29 cellular contexts compared by ENCODE assay signal in genomic region chr1:79726321-79726720, GRCh38.
A peak's percentile ranks its signal among the peaks of the same experiment; 100 is the strongest.
DNase-seq lines count a peak whose midpoint lies in the region; ATAC-seq, FAIRE-seq and TF ChIP-seq lines count a peak whose summit lies in the region.
"Had no signal": no experiment of that assay in that cellular context is flagged by ENCODE, and none has a peak within 500 bp of the region (broad histone marks: within the 10 kb centered on the region; RNA-seq: fewer than 3 reads in every experiment).

No MANE protein-coding gene starts in this region.

- H3K79me2 ChIP-seq in OCI-LY1 (ENCODE audit: insufficient read depth, low read length) (no peaks in the 10 kb centered on the region), H1 (ENCODE audit: control insufficient read depth in 1 of 2, insufficient read depth in 2 of 2, low read length in 2 of 2) (no peaks in the 10 kb centered on the region)

- H2BK120ac ChIP-seq in H1 (replicated peaks; ENCODE audit: low read depth, low read length), result no peak overlapping the region

- H3K4me1 ChIP-seq in OCI-LY1 (ENCODE audit: insufficient read depth, low read length, severe bottlenecking), result no peaks in the 10 kb centered on the region
- peaks cover 0 to 8% (median 2%) of the 10 kb centered on the region in 4 experiments; a peak in 3 of 7 replicates for H3K4me1 ChIP-seq in H1 (replicated peaks in 1 of 4; ENCODE audit: control insufficient read depth in 3 of 4, insufficient read depth in 4 of 4, low read length in 3 of 4)
- H3K4me1 ChIP-seq in aorta (ENCODE audit: control insufficient read depth in 1 of 2, insufficient read depth in 2 of 2, low read length in 2 of 2), result no peaks in the 10 kb centered on the region
- H3K4me1 ChIP-seq in prostate gland (replicated peaks), result no peaks in the 10 kb centered on the region
- H3K4me1 ChIP-seq: Caco-2, psoas muscle, SJSA1 had no signal

- CTCF ChIA-PET in H1 (lab: Charles Lee; ENCODE audit: partially characterized antibody), result no interaction called here

- H3K18ac ChIP-seq in H1 (ENCODE audit: extremely low read depth, low read length), result no peak overlapping the region

- H2AK5ac ChIP-seq in H1 (ENCODE audit: low read depth, low read length), result no peak overlapping the region

- TF ChIP-seq EP300 in H1 (IDR thresholded peaks at IDR 0.05; ENCODE audit: borderline replicate concordance in 1 of 2, low read depth in 2 of 2, low read length in 2 of 2), result no peak

- H3K4me3 ChIP-seq in OCI-LY1 (ENCODE audit: low read depth, low read length, poor library complexity, severe bottlenecking) (no peak overlapping the region), H1 (ENCODE audit: extremely low read depth in 1 of 4, insufficient read depth in 2 of 4, low read depth in 3 of 4, low read length in 4 of 4) (no peak overlapping the region), aorta (ENCODE audit: low read length in 2 of 2) (peak overlapping the region in 1 of 2 donors; percentile 41), prostate gland (no peak overlapping the region)
- H3K4me3 ChIP-seq: dorsolateral prefrontal cortex, psoas muscle, SJSA1 had no signal

- no peak overlapping the region for H4K8ac ChIP-seq in H1 (ENCODE audit: extremely low read depth, insufficient read depth, low read length)

- H3K4me2 ChIP-seq in OCI-LY1 (ENCODE audit: low read length) (no peak overlapping the region), H1 (ENCODE audit: insufficient read depth in 1 of 2, low read depth in 2 of 2, low read length in 2 of 2) (peak overlapping the region in 1 of 2 experiments; percentile 34; a peak in 1 of 4 replicates)

- POLR2A ChIA-PET in H1 (lab: Charles Lee; ENCODE audit: partially characterized antibody), result no interaction called here

- no peak for TF ChIP-seq POLR2A in H1 (IDR thresholded peaks at IDR 0.05; ENCODE audit: control extremely low read depth in 1 of 2, low read depth in 2 of 2, low read length in 2 of 2)
- no peak for TF ChIP-seq POLR2A in prostate gland (IDR thresholded peaks at IDR 0.05)

- FAIRE-seq in H1 (lab: Jason Lieb, UNC), result no peak
- FAIRE-seq: HTR-8/SVneo had no signal

- H4K91ac ChIP-seq in H1 (replicated peaks; ENCODE audit: insufficient read length, low read length), result no peak overlapping the region

- H3K23me2 ChIP-seq in H1 (ENCODE audit: low read depth, low read length), result no peaks in the 10 kb centered on the region

- no peak for TF ChIP-seq RAD21 in H1 (IDR thresholded peaks at IDR 0.05 in 1 of 2, conservative IDR thresholded peaks at IDR 0.05 in 1 of 2; ENCODE audit: low read depth in 2 of 2, low read length in 2 of 2)

- H2BK15ac ChIP-seq in H1 (ENCODE audit: low read length), result no peak overlapping the region

- H4K5ac ChIP-seq in H1 (ENCODE audit: insufficient read length, low read depth, low read length), result peak overlapping the region; percentile 43

- intact Hi-C loops in aorta (cut with DNase I) (no loop called here), prostate gland (cut with DNase I) (no loop called here)

- H2AFZ ChIP-seq in OCI-LY1 (ENCODE audit: low read length) (peak overlapping the region; percentile 41; the same call in 1 of the 2 replicates), H1 (ENCODE audit: low read length) (no peak overlapping the region)

- H3K4ac ChIP-seq in H1 (replicated peaks; ENCODE audit: insufficient read length, low read depth, low read length), result no peak overlapping the region

- H3K23ac ChIP-seq in H1 (ENCODE audit: insufficient read length), result no peak overlapping the region

- H2BK5ac ChIP-seq in H1 (ENCODE audit: low read depth, low read length), result no peak overlapping the region

- H3K27ac ChIP-seq in OCI-LY1 (ENCODE audit: low read depth, low read length, poor library complexity, severe bottlenecking), result no peak overlapping the region
- H3K27ac ChIP-seq in H1 (ENCODE audit: low read depth, low read length), result no peak overlapping the region
- H3K27ac ChIP-seq in aorta (ENCODE audit: low read depth in 1 of 2, low read length in 2 of 2), result peak overlapping the region; percentile 33 to 93
- H3K27ac ChIP-seq in prostate gland, result peak overlapping the region in 1 of 2 donors; percentile 29
- H3K27ac ChIP-seq: C4-2B, neutrophil, psoas muscle, SJSA1 had no signal

- TF ChIP-seq CTCF in OCI-LY1 (IDR thresholded peaks at IDR 0.05; ENCODE audit: low read length) (no peak), H1 (IDR thresholded peaks at IDR 0.05; ENCODE audit: control extremely low read depth in 1 of 3, insufficient read depth in 1 of 3, low read depth in 1 of 3, low read length in 3 of 3) (no peak), prostate gland (IDR thresholded peaks at IDR 0.05) (no peak)

- H3K9ac ChIP-seq in OCI-LY1 (ENCODE audit: low read length), result no peak overlapping the region
- no peak overlapping the region for H3K9ac ChIP-seq in H1 (replicated peaks in 1 of 4; ENCODE audit: extremely low read depth in 1 of 4, low read depth in 3 of 4, low read length in 3 of 4)

- ATAC-seq in aorta (ENCODE audit: low FRiP score), result peak; percentile 48
- ATAC-seq: activated CD8-positive, alpha-beta T cell treated with anti-CD3 and anti-CD28 coated beads for 36 hours; activated naive CD4-positive, alpha-beta T cell treated with anti-CD3 and anti-CD28 coated beads, Interleukin-2, amount 50 U/mL, for 72 hours; left cardiac atrium; psoas muscle had no signal

- H3K9me3 ChIP-seq in OCI-LY1 (ENCODE audit: low read length) (0 out of 2 replicates have a peak, but pooled peaks cover 4% of the 10 kb centered on the region), H1 (ENCODE audit: insufficient read depth in 2 of 2, low read depth in 1 of 2, low read length in 1 of 2) (no peaks in the 10 kb centered on the region), aorta (ENCODE audit: control insufficient read depth, low read length) (no peaks in the 10 kb centered on the region), prostate gland (no peaks in the 10 kb centered on the region)
- H3K9me3 ChIP-seq: Caco-2, neutrophil, psoas muscle, SJSA1 had no signal

- no peak overlapping the region for H2BK20ac ChIP-seq in H1 (ENCODE audit: low read length)

- no peak overlapping the region for H3K56ac ChIP-seq in H1 (replicated peaks; ENCODE audit: insufficient read length, low read depth, low read length)

- H3K9me2 ChIP-seq in OCI-LY1 (ENCODE audit: low read depth, low read length), result no peaks in the 10 kb centered on the region

- no peak overlapping the region for H3K14ac ChIP-seq in H1 (ENCODE audit: insufficient read length)

- DNase-seq in H1 (ENCODE audit: low read depth in 1 of 2, low spot score in 2 of 2) (no peak), middle frontal gyrus (ENCODE audit: extremely low spot score, low spot score) (peak; percentile 19), aorta (no peak), prostate gland (ENCODE audit: low spot score) (no peak), NCI-H2107 treated with DMSO at 0.1 percent for 48 hours (lab: John Stamatoyannopoulos, UW; ENCODE audit: unreplicated experiment) (no peak)
- no peak for DNase-seq in stimulated activated CD4-positive, alpha-beta T cell treated with anti-CD3 and anti-CD28 coated beads, Interleukin-4, amount 100 ng/mL, for 24 hours
- DNase-seq: activated CD4-positive, alpha-beta T cell treated with anti-CD3 and anti-CD28 coated beads for 1 hour; activated CD8-positive, alpha-beta T cell treated with anti-CD3 and anti-CD28 coated beads for 36 hours; Caco-2; DMS79; GDM1; HCEC 1CT; KBM-7; left cardiac atrium; mammary epithelial cell; NCI-H1417; NCI-H2029 treated with DMSO at 0.1 percent for 48 hours; NCI-H2227 treated with DMSO at 0.1 percent for 48 hours; NCI-H69; psoas muscle; T-helper 2 cell; trophoblast cell had no signal

- H4K20me1 ChIP-seq in OCI-LY1 (ENCODE audit: insufficient read depth, low read length) (no peaks in the 10 kb centered on the region), H1 (replicated peaks in 1 of 2; ENCODE audit: control insufficient read depth in 1 of 2, insufficient read depth in 2 of 2, low read length in 2 of 2) (no peaks in the 10 kb centered on the region)

- H3F3A ChIP-seq in OCI-LY1 (ENCODE audit: insufficient read depth, low read length), result no peaks in the 10 kb centered on the region

- H2BK12ac ChIP-seq in H1 (ENCODE audit: low read depth, low read length), result no peak overlapping the region

- H3K79me1 ChIP-seq in H1 (ENCODE audit: low read depth, low read length), result no peaks in the 10 kb centered on the region

- H3K36me3 ChIP-seq in OCI-LY1 (ENCODE audit: insufficient read depth, low read length), result no peaks in the 10 kb centered on the region
- no peaks in the 10 kb centered on the region for H3K36me3 ChIP-seq in H1 (ENCODE audit: control insufficient read depth in 2 of 4, insufficient read depth in 4 of 4, low read length in 3 of 4)
- no peaks in the 10 kb centered on the region for H3K36me3 ChIP-seq in aorta (ENCODE audit: control insufficient read depth in 1 of 2, insufficient read depth in 2 of 2, low read length in 1 of 2)
- no peaks in the 10 kb centered on the region for H3K36me3 ChIP-seq in prostate gland
- H3K36me3 ChIP-seq: neutrophil, SJSA1 had no signal

- WGBS in H1 (ENCODE audit: extremely low coverage in 1 of 2, insufficient coverage in 1 of 2, insufficient read length in 1 of 2, insufficient replicate concordance in 2 of 2, low coverage in 1 of 2, low lambda C conversion rate in 2 of 2, missing lambda C conversion rate in 1 of 2), 2 experiments, result 82% methylated on average over 2 of the region's 2 CpGs; no CpG with 5 or more reads in 1 of the 2 experiments
- WGBS in aorta, 2 donors, result 0 to 4% methylated on average over 2 of the region's 2 CpGs
- 42% methylated on average over 2 of the region's 2 CpGs for WGBS in prostate gland

- no peaks in the 10 kb centered on the region for H3K27me3 ChIP-seq in OCI-LY1 (ENCODE audit: insufficient read depth, low read length)
- no peaks in the 10 kb centered on the region for H3K27me3 ChIP-seq in H1 (replicated peaks in 1 of 4; ENCODE audit: control insufficient read depth in 3 of 4, extremely low read depth in 1 of 4, insufficient read depth in 3 of 4, low read length in 3 of 4)
- H3K27me3 ChIP-seq in aorta (ENCODE audit: control insufficient read depth in 1 of 2, insufficient read depth in 2 of 2, low read length in 1 of 2), result no peaks in the 10 kb centered on the region
- no peaks in the 10 kb centered on the region for H3K27me3 ChIP-seq in prostate gland (replicated peaks; ENCODE audit: insufficient read depth)
- H3K27me3 ChIP-seq: dorsolateral prefrontal cortex, neutrophil, SJSA1 had no signal

TF ChIP-seq in H1, 55 proteins besides CTCF, POLR2A, EP300 and RAD21:
- TF ChIP-seq GTF2F1 (IDR thresholded peaks at IDR 0.05; ENCODE audit: borderline replicate concordance, low read depth, low read length) (no peak), TAF7 (optimal IDR thresholded peaks at IDR 0.05; ENCODE audit: borderline replicate concordance, low read depth, low read length) (no peak), TBP (IDR thresholded peaks at IDR 0.05; ENCODE audit: low read depth, low read length) (no peak), NANOG (IDR thresholded peaks at IDR 0.05; ENCODE audit: insufficient read depth, low read depth, low read length, poor library complexity, severe bottlenecking) (no peak), MAX (IDR thresholded peaks at IDR 0.05) (no peak), POLR2AphosphoS5 (IDR thresholded peaks at IDR 0.05; ENCODE audit: low read depth, low read length) (no peak)

Comparison
In these comparisons a context has a peak if more than half of its experiments do, and no peak if none do; other contexts are left out.
1. H3K27ac ChIP-seq: peak in aorta (2 of 2); none in OCI-LY1 (single experiment) and H1 (single experiment).